Comparison of ENCODE assay signal across 27 cellular contexts in genomic region chr9:88307136-88307535, GRCh38.
DNase-seq lines count a peak whose midpoint lies in the region; ATAC-seq, FAIRE-seq and TF ChIP-seq lines count a peak whose summit lies in the region.
"Had no signal": no experiment of that assay in that cellular context is flagged by ENCODE, and none has a peak within 500 bp of the region (broad histone marks: within the 10 kb centered on the region; RNA-seq: fewer than 3 reads in every experiment).

No MANE protein-coding gene starts in this region.

- no peak overlapping the region for H3K14ac ChIP-seq in H1 (ENCODE audit: insufficient read length)

- 82% methylated on average over 7 of the region's 7 CpGs; no CpG with 5 or more reads in 1 of the 2 experiments for WGBS in H1 (ENCODE audit: extremely low coverage in 1 of 2, insufficient coverage in 1 of 2, insufficient read length in 1 of 2, insufficient replicate concordance in 2 of 2, low coverage in 1 of 2, low lambda C conversion rate in 2 of 2, missing lambda C conversion rate in 1 of 2), 2 experiments

- H3K4me2 ChIP-seq in H1 (ENCODE audit: insufficient read depth in 1 of 2, low read depth in 2 of 2, low read length in 2 of 2) = no peak overlapping the region
- H3K4me2 ChIP-seq: A549, PC-9 had no signal

- TF ChIP-seq POLR2A in H1 (IDR thresholded peaks at IDR 0.05; ENCODE audit: control extremely low read depth in 1 of 2, low read depth in 2 of 2, low read length in 2 of 2) = no peak

- H3K23me2 ChIP-seq in H1 (ENCODE audit: low read depth, low read length) = no peaks in the 10 kb centered on the region

- H3K27ac Mint-ChIP-seq in activated naive CD8-positive, alpha-beta T cell treated with anti-CD3 and anti-CD28 coated beads, Interleukin-2, amount 10 ng/mL, durations not matched to agents 7 days and 5 days = peak overlapping the region; percentile 28
- no peak overlapping the region for H3K27ac Mint-ChIP-seq in activated naive CD8-positive, alpha-beta T cell treated with anti-CD3 and anti-CD28 coated beads, Interleukin-2, amount 50 U/mL, for 24 hours
- H3K27ac Mint-ChIP-seq: B cell, H9, HFFc6 had no signal

- no peak overlapping the region for H3K9ac ChIP-seq in H1 (replicated peaks in 1 of 4; ENCODE audit: extremely low read depth in 1 of 4, low read depth in 3 of 4, low read length in 3 of 4)

- POLR2A ChIA-PET in activated naive CD8-positive, alpha-beta T cell treated with anti-CD3 and anti-CD28 coated beads, Interleukin-2, amount 10 ng/mL, durations not matched to agents 7 days and 5 days (lab: Charles Lee) = interaction anchor here (1.8 kb wide), 1 partner anchor 1216 kb away, joined by 3 read pairs; no protein-coding TSS in a partner anchor
- POLR2A ChIA-PET in H1 (lab: Charles Lee; ENCODE audit: partially characterized antibody) = no interaction called here

- H2BK15ac ChIP-seq in H1 (ENCODE audit: low read length) = 0 out of 2 replicates have a peak overlapping the region, but pooled peaks have one; percentile 61

- no peak for TF ChIP-seq RAD21 in H1 (IDR thresholded peaks at IDR 0.05 in 1 of 2, conservative IDR thresholded peaks at IDR 0.05 in 1 of 2; ENCODE audit: low read depth in 2 of 2, low read length in 2 of 2)

- no peak for DNase-seq in activated naive CD8-positive, alpha-beta T cell treated with anti-CD3 and anti-CD28 coated beads, Interleukin-2, amount 10 ng/mL, durations not matched to agents 7 days and 5 days
- no peak for DNase-seq in activated naive CD8-positive, alpha-beta T cell treated with anti-CD3 and anti-CD28 coated beads, Interleukin-2, amount 50 U/mL, for 24 hours
- DNase-seq in H1 (ENCODE audit: low read depth in 1 of 2, low spot score in 2 of 2) (no peak), left ventricle myocardium superior (peak; percentile 66), middle frontal gyrus (ENCODE audit: extremely low spot score, low spot score) (no peak)
- DNase-seq in stimulated activated CD4-positive, alpha-beta T cell treated with anti-CD3 and anti-CD28 coated beads, Interleukin-4, amount 100 ng/mL, for 1 hour = no peak
- DNase-seq: DMS53, GDM1, H9, HFFc6, MG63, NCI-H1048, NCI-H1417 treated with DMSO at 0.1 percent for 48 hours, NCI-H187, NCI-H2107, NCI-H446 treated with DMSO at 0.1 percent for 48 hours, NCI-H526 treated with DMSO at 0.1 percent for 48 hours, PC-9, RPMI8226, SIG-M5 had no signal

- H3K9me3 ChIP-seq in H1 (ENCODE audit: insufficient read depth in 2 of 2, low read depth in 1 of 2, low read length in 1 of 2) = no peaks in the 10 kb centered on the region
- H3K9me3 ChIP-seq: A549, MG63 had no signal

- no peak overlapping the region for H2BK12ac ChIP-seq in H1 (ENCODE audit: low read depth, low read length)

- no peak overlapping the region for H2AFZ ChIP-seq in H1 (ENCODE audit: low read length)
- H2AFZ ChIP-seq: PC-9 had no signal

- no peak overlapping the region for H4K91ac ChIP-seq in H1 (replicated peaks; ENCODE audit: insufficient read length, low read length)

- intact Hi-C loops in left ventricle myocardium superior (cut with micrococcal nuclease) = no loop called here

- TF ChIP-seq CTCF in H1 (IDR thresholded peaks at IDR 0.05; ENCODE audit: control extremely low read depth in 1 of 3, insufficient read depth in 1 of 3, low read depth in 1 of 3, low read length in 3 of 3) = no peak

- no peaks in the 10 kb centered on the region for H3K79me2 ChIP-seq in H1 (ENCODE audit: control insufficient read depth in 1 of 2, insufficient read depth in 2 of 2, low read length in 2 of 2)

- no peak overlapping the region for H2AK5ac ChIP-seq in H1 (ENCODE audit: low read depth, low read length)

- H3K9me3 Mint-ChIP-seq in activated naive CD8-positive, alpha-beta T cell treated with anti-CD3 and anti-CD28 coated beads, Interleukin-2, amount 10 ng/mL, durations not matched to agents 7 days and 5 days = no peaks in the 10 kb centered on the region
- H3K9me3 Mint-ChIP-seq in activated naive CD8-positive, alpha-beta T cell treated with anti-CD3 and anti-CD28 coated beads, Interleukin-2, amount 50 U/mL, for 24 hours = no peaks in the 10 kb centered on the region
- H3K9me3 Mint-ChIP-seq: HFFc6 had no signal

- no peak for FAIRE-seq in H1 (lab: Jason Lieb, UNC)
- FAIRE-seq: A549, D721Med, HepG2, K562 had no signal

- H3K4me3 ChIP-seq in H1 (ENCODE audit: extremely low read depth in 1 of 4, insufficient read depth in 2 of 4, low read depth in 3 of 4, low read length in 4 of 4) = no peak overlapping the region
- H3K4me3 ChIP-seq: A549, K562, MG63, PC-9 had no signal

- H3K4me3 Mint-ChIP-seq in activated naive CD8-positive, alpha-beta T cell treated with anti-CD3 and anti-CD28 coated beads, Interleukin-2, amount 10 ng/mL, durations not matched to agents 7 days and 5 days = no peak overlapping the region
- no peak overlapping the region for H3K4me3 Mint-ChIP-seq in activated naive CD8-positive, alpha-beta T cell treated with anti-CD3 and anti-CD28 coated beads, Interleukin-2, amount 50 U/mL, for 24 hours
- H3K4me3 Mint-ChIP-seq: B cell, H9, HFFc6 had no signal

- H4K20me1 ChIP-seq in H1 (replicated peaks in 1 of 2; ENCODE audit: control insufficient read depth in 1 of 2, insufficient read depth in 2 of 2, low read length in 2 of 2) = no peaks in the 10 kb centered on the region

- H3K18ac ChIP-seq in H1 (ENCODE audit: extremely low read depth, low read length) = no peak overlapping the region; the same call in 1 of the 2 replicates

- H3K36me3 ChIP-seq in H1 (ENCODE audit: control insufficient read depth in 2 of 4, insufficient read depth in 4 of 4, low read length in 3 of 4) = no peaks in the 10 kb centered on the region
- H3K36me3 ChIP-seq: MG63 had no signal

- peaks cover 0 to 5% (median 1%) of the 10 kb centered on the region in 4 experiments; a peak in 4 of 7 replicates for H3K4me1 ChIP-seq in H1 (replicated peaks in 1 of 4; ENCODE audit: control insufficient read depth in 3 of 4, insufficient read depth in 4 of 4, low read length in 3 of 4)
- H3K4me1 ChIP-seq: A549 had no signal

- H2BK120ac ChIP-seq in H1 (replicated peaks; ENCODE audit: low read depth, low read length) = no peak overlapping the region

- no peaks in the 10 kb centered on the region for H3K27me3 ChIP-seq in H1 (replicated peaks in 1 of 4; ENCODE audit: control insufficient read depth in 3 of 4, extremely low read depth in 1 of 4, insufficient read depth in 3 of 4, low read length in 3 of 4)
- H3K27me3 ChIP-seq: MG63 had no signal

- H4K5ac ChIP-seq in H1 (ENCODE audit: insufficient read length, low read depth, low read length) = no peak overlapping the region

- TF ChIP-seq EP300 in H1 (IDR thresholded peaks at IDR 0.05; ENCODE audit: borderline replicate concordance in 1 of 2, low read depth in 2 of 2, low read length in 2 of 2) = no peak

- H3K23ac ChIP-seq in H1 (ENCODE audit: insufficient read length) = no peak overlapping the region

- no peak overlapping the region for H3K4ac ChIP-seq in H1 (replicated peaks; ENCODE audit: insufficient read length, low read depth, low read length)

- H3K56ac ChIP-seq in H1 (replicated peaks; ENCODE audit: insufficient read length, low read depth, low read length) = no peak overlapping the region

- H4K8ac ChIP-seq in H1 (ENCODE audit: extremely low read depth, insufficient read depth, low read length) = no peak overlapping the region

- H3K4me1 Mint-ChIP-seq in activated naive CD8-positive, alpha-beta T cell treated with anti-CD3 and anti-CD28 coated beads, Interleukin-2, amount 10 ng/mL, durations not matched to agents 7 days and 5 days = peaks cover 56% of the 10 kb centered on the region
- H3K4me1 Mint-ChIP-seq in activated naive CD8-positive, alpha-beta T cell treated with anti-CD3 and anti-CD28 coated beads, Interleukin-2, amount 50 U/mL, for 24 hours = peaks cover 60% of the 10 kb centered on the region
- H3K4me1 Mint-ChIP-seq: B cell had no signal

- ATAC-seq in activated naive CD8-positive, alpha-beta T cell treated with anti-CD3 and anti-CD28 coated beads, Interleukin-2, amount 10 ng/mL, durations not matched to agents 7 days and 5 days (ENCODE audit: low read depth) = no peak
- ATAC-seq in activated naive CD8-positive, alpha-beta T cell treated with anti-CD3 and anti-CD28 coated beads, Interleukin-2, amount 50 U/mL, for 24 hours = no peak
- ATAC-seq in left ventricle myocardium superior (peak; percentile 94), HG02973 (IDR thresholded peaks at IDR 0.05; ENCODE audit: unreplicated experiment) (no peak)
- ATAC-seq: A549, HepG2, K562 had no signal

- H3K79me1 ChIP-seq in H1 (ENCODE audit: low read depth, low read length) = no peaks in the 10 kb centered on the region

- CTCF ChIA-PET in H1 (lab: Charles Lee; ENCODE audit: partially characterized antibody) = interaction anchor here (1.0 to 1.3 kb wide), 3 partner anchors 31 to 135 kb away, joined by 3 to 5 read pairs (median 3); no protein-coding TSS in a partner anchor

- H3K27ac ChIP-seq in H1 (ENCODE audit: low read depth, low read length) = no peak overlapping the region
- H3K27ac ChIP-seq: A549, HL-60, PC-9 had no signal

- H2BK20ac ChIP-seq in H1 (ENCODE audit: low read length) = no peak overlapping the region

- peaks cover 6% of the 10 kb centered on the region for H3K27me3 Mint-ChIP-seq in activated naive CD8-positive, alpha-beta T cell treated with anti-CD3 and anti-CD28 coated beads, Interleukin-2, amount 10 ng/mL, durations not matched to agents 7 days and 5 days
- peaks cover 6% of the 10 kb centered on the region for H3K27me3 Mint-ChIP-seq in activated naive CD8-positive, alpha-beta T cell treated with anti-CD3 and anti-CD28 coated beads, Interleukin-2, amount 50 U/mL, for 24 hours

- H2BK5ac ChIP-seq in H1 (ENCODE audit: low read depth, low read length) = no peak overlapping the region

- peaks cover 3% of the 10 kb centered on the region for H3K36me3 Mint-ChIP-seq in activated naive CD8-positive, alpha-beta T cell treated with anti-CD3 and anti-CD28 coated beads, Interleukin-2, amount 10 ng/mL, durations not matched to agents 7 days and 5 days
- H3K36me3 Mint-ChIP-seq in activated naive CD8-positive, alpha-beta T cell treated with anti-CD3 and anti-CD28 coated beads, Interleukin-2, amount 50 U/mL, for 24 hours (ENCODE audit: low read depth) = no peaks in the 10 kb centered on the region

TF ChIP-seq in H1, 55 proteins besides CTCF, POLR2A, EP300 and RAD21 (continues in another document):
- TF ChIP-seq JUND (IDR thresholded peaks at IDR 0.05; ENCODE audit: low read length) = no peak
- no peak for TF ChIP-seq EZH2 (IDR thresholded peaks at IDR 0.05; ENCODE audit: low read depth, low read length, severe bottlenecking)
- TF ChIP-seq USF2 (IDR thresholded peaks at IDR 0.05; ENCODE audit: low read length) = no peak
